In genomic region chr1:4654764-4655673, GRCh38 we compare ENCODE assay signal across 13 cellular contexts. TPM values are rescaled to one million over a fixed set of nuclear protein-coding genes. Genes with fewer than 3 reads are reported as not detected.
DNase-seq lines count a peak whose midpoint lies in the region; ATAC-seq, FAIRE-seq and TF ChIP-seq lines count a peak whose summit lies in the region.
"Had no signal": no experiment of that assay in that cellular context is flagged by ENCODE, and none has a peak within 500 bp of the region (broad histone marks: within the 10 kb centered on the region; RNA-seq: fewer than 3 reads in every experiment).

No MANE protein-coding gene starts in this region.

- no peaks in the 10 kb centered on the region for H3K79me2 ChIP-seq in astrocyte (ENCODE audit: insufficient read depth, low read length)

- no peak for FAIRE-seq in astrocyte (lab: Jason Lieb, UNC)

- no peak for ATAC-seq in heart right ventricle
- ATAC-seq in Right ventricle myocardium inferior: no peak
- ATAC-seq: naive thymus-derived CD4-positive, alpha-beta T cell had no signal

- H4K20me1 ChIP-seq in astrocyte (ENCODE audit: insufficient read depth, low read length): no peaks in the 10 kb centered on the region

- H3K36me3 ChIP-seq in heart right ventricle: no peaks in the 10 kb centered on the region
- H3K36me3 ChIP-seq in astrocyte (ENCODE audit: insufficient read depth, low read length): no peaks in the 10 kb centered on the region
- no peaks in the 10 kb centered on the region for H3K36me3 ChIP-seq in BE2C

- no peak overlapping the region for H3K27ac Mint-ChIP-seq in astrocyte (ENCODE audit: unreplicated experiment)
- no peak overlapping the region for H3K27ac Mint-ChIP-seq in type B pancreatic cell
- H3K27ac Mint-ChIP-seq: naive thymus-derived CD4-positive, alpha-beta T cell had no signal

- DNase-seq in heart right ventricle: no peak
- DNase-seq in Right ventricle myocardium inferior (ENCODE audit: missing footprints): no peak
- DNase-seq in astrocyte (ENCODE audit: low read depth): no peak
- DNase-seq in kidney tubule cell (ENCODE audit: low spot score): peak; percentile 40
- no peak for DNase-seq in type B pancreatic cell (ENCODE audit: extremely low spot score, unreplicated experiment)
- DNase-seq in NCI-H1092 (lab: John Stamatoyannopoulos, UW): no peak
- no peak for DNase-seq in BE2C
- DNase-seq in NCI-H526 (lab: John Stamatoyannopoulos, UW): no peak
- DNase-seq: activated CD8-positive, alpha-beta memory T cell treated with anti-CD3 and anti-CD28 coated beads, Interleukin-2, amount 50 U/mL, for 48 hours; Kasumi-1; naive thymus-derived CD4-positive, alpha-beta T cell had no signal

- H3K9me3 ChIP-seq in heart right ventricle: no peaks in the 10 kb centered on the region
- H3K9me3 ChIP-seq in astrocyte (ENCODE audit: insufficient read depth, low read depth, low read length): no peaks in the 10 kb centered on the region
- no peaks in the 10 kb centered on the region for H3K9me3 ChIP-seq in BE2C

- intact Hi-C loops in heart right ventricle (cut with DNase I): loop anchor here in 9 of 10 donors (5.0 to 10.0 kb wide), 5 partner anchors 740 to 1260 kb away; no protein-coding TSS in a partner anchor
- intact Hi-C loops in Right ventricle myocardium inferior (cut with DNase I): no loop called here

- H3K4me1 ChIP-seq in heart right ventricle (peaks cover 3 to 26% (median 8%) of the 10 kb centered on the region in 9 donors), astrocyte (ENCODE audit: insufficient read depth, low read length) (no peaks in the 10 kb centered on the region), BE2C (no peaks in the 10 kb centered on the region)

- no peak overlapping the region for H3K9ac ChIP-seq in astrocyte (ENCODE audit: low read length)

- H2AFZ ChIP-seq in astrocyte (ENCODE audit: low read depth, low read length): no peak overlapping the region

- H3K9me3 Mint-ChIP-seq in astrocyte (ENCODE audit: unreplicated experiment): no peaks in the 10 kb centered on the region
- no peaks in the 10 kb centered on the region for H3K9me3 Mint-ChIP-seq in type B pancreatic cell
- H3K9me3 Mint-ChIP-seq: naive thymus-derived CD4-positive, alpha-beta T cell had no signal

- peak overlapping the region; percentile 39 for H3K4me2 ChIP-seq in astrocyte (ENCODE audit: low read length)

- H3K4me1 Mint-ChIP-seq in astrocyte (ENCODE audit: low read depth, unreplicated experiment) (peaks cover 5% of the 10 kb centered on the region), type B pancreatic cell (ENCODE audit: unreplicated experiment) (peaks cover 21% of the 10 kb centered on the region)

- H3K4me3 Mint-ChIP-seq in astrocyte (ENCODE audit: unreplicated experiment) (no peak overlapping the region), type B pancreatic cell (peak overlapping the region; percentile 47)

- H3K27ac ChIP-seq in heart right ventricle: no peak overlapping the region
- no peak overlapping the region for H3K27ac ChIP-seq in astrocyte (ENCODE audit: low read depth, low read length)
- H3K27ac ChIP-seq: C4-2B had no signal

- H3K4me3 ChIP-seq in heart right ventricle: peak overlapping the region in 7 of 10 donors; percentile 23 to 40 (median 37)
- no peak overlapping the region for H3K4me3 ChIP-seq in astrocyte (ENCODE audit: insufficient read depth, low read depth, low read length)
- no peak overlapping the region for H3K4me3 ChIP-seq in BE2C (ENCODE audit: low read depth, low read length)

- 1% methylated on average over 76 to 139 of the region's 142 CpGs for WGBS in heart right ventricle, 2 donors

- H3K36me3 Mint-ChIP-seq in astrocyte (ENCODE audit: low read depth, unreplicated experiment) (no peaks in the 10 kb centered on the region), type B pancreatic cell (no peaks in the 10 kb centered on the region)

- no peak for TF ChIP-seq CTCF in heart right ventricle (IDR thresholded peaks at IDR 0.05)
- TF ChIP-seq CTCF in astrocyte (IDR thresholded peaks at IDR 0.05; ENCODE audit: insufficient read depth, low read depth, low read length): no peak
- no peak for TF ChIP-seq CTCF in type B pancreatic cell (conservative IDR thresholded peaks at IDR 0.05)
- TF ChIP-seq CTCF in BE2C (IDR thresholded peaks at IDR 0.05; ENCODE audit: low read depth, low read length): no peak

- H3K27me3 Mint-ChIP-seq in astrocyte (ENCODE audit: low read depth, unreplicated experiment) (peaks cover 43% of the 10 kb centered on the region), type B pancreatic cell (peaks cover 51% of the 10 kb centered on the region)

- peaks cover 19 to 96% (median 91%) of the 10 kb centered on the region in 7 donors for H3K27me3 ChIP-seq in heart right ventricle
- peaks cover 10% of the 10 kb centered on the region for H3K27me3 ChIP-seq in astrocyte (ENCODE audit: insufficient read depth, low read length)
- peaks cover 39% of the 10 kb centered on the region for H3K27me3 ChIP-seq in BE2C

RNA-seq across cellular contexts. Expression of gene AJAP1, which starts 0.6 kb away (rescaled TPM):
- total RNA-seq in heart right ventricle (under 1 TPM in 8 of 10 donors, not detected in 2; 0.02 to 0.94 (median 0.11) TPM), Right ventricle myocardium inferior (not detected), astrocyte (0.29 and 0.34 TPM in 2 replicates), type B pancreatic cell (ENCODE audit: low replicate concordance) (4.8 and 9.5 TPM in 2 replicates)
- under 1 TPM in 1 of 2 donors, not detected in 1; 0.06 TPM for polyA plus RNA-seq in heart right ventricle
- polyA plus RNA-seq in BE2C (2012; ENCODE audit: insufficient read depth, insufficient read length, low read depth): not detected
- total RNA-seq: NCI-H460 had no signal

Comparison
In these comparisons a context has a peak if more than half of its experiments do, and no peak if none do; other contexts are left out.
1. H3K4me3 ChIP-seq: peak in heart right ventricle (7 of 10); none in astrocyte (single experiment) and BE2C (single experiment).